ENCODE assay signal across 8 cellular contexts in genomic region chr4:140158234-140159030, GRCh38. TPM values are rescaled to one million over a fixed set of nuclear protein-coding genes. Genes with fewer than 3 reads are reported as not detected.
DNase-seq lines count a peak whose midpoint lies in the region; ATAC-seq and TF ChIP-seq lines count a peak whose summit lies in the region.

No MANE protein-coding gene starts in this region.

- H3K23ac ChIP-seq in mesenchymal stem cell (ENCODE audit: low read length in 2 of 2): no peak overlapping the region

- no peak overlapping the region for H3K4me2 ChIP-seq in GM23338
- no peak overlapping the region for H3K4me2 ChIP-seq in mesenchymal stem cell (ENCODE audit: low read length, poor library complexity, severe bottlenecking)

- no peaks in the 10 kb centered on the region for H3K79me2 ChIP-seq in GM23338 (replicated peaks; ENCODE audit: insufficient read depth)

- H2BK120ac ChIP-seq in mesenchymal stem cell (ENCODE audit: low read depth, low read length): no peak overlapping the region

- H3K9me2 ChIP-seq in GM23338 (ENCODE audit: insufficient read depth): no peaks in the 10 kb centered on the region

- H3K4me3 ChIP-seq in GM23338 (no peak overlapping the region), prostate gland (no peak overlapping the region), mesenchymal stem cell (ENCODE audit: insufficient read depth in 1 of 2, low read depth in 1 of 2, low read length in 2 of 2) (no peak overlapping the region)

- H4K20me1 ChIP-seq in GM23338 (replicated peaks; ENCODE audit: insufficient read depth): no peaks in the 10 kb centered on the region

- no peak overlapping the region for H2BK5ac ChIP-seq in mesenchymal stem cell (ENCODE audit: low read depth, low read length, poor library complexity, severe bottlenecking)

- ATAC-seq in GM23338: no peak
- ATAC-seq in HG02973 (IDR thresholded peaks at IDR 0.05; ENCODE audit: unreplicated experiment): no peak

- H3K18ac ChIP-seq in mesenchymal stem cell (ENCODE audit: low read depth in 1 of 2, low read length in 2 of 2): no peak overlapping the region

- no peak overlapping the region for H2BK12ac ChIP-seq in mesenchymal stem cell (ENCODE audit: low read length in 2 of 2)

- no peak overlapping the region for H2AK5ac ChIP-seq in mesenchymal stem cell (ENCODE audit: low read length, severe bottlenecking)

- H3K4ac ChIP-seq in mesenchymal stem cell (ENCODE audit: low read depth in 1 of 2, low read length in 2 of 2): no peak overlapping the region

- no peak overlapping the region for H4K8ac ChIP-seq in mesenchymal stem cell (ENCODE audit: low read length)

- H3K36me3 Mint-ChIP-seq in GM23338 (ENCODE audit: low read depth): no peaks in the 10 kb centered on the region; the same call in 2 of the 3 replicates
- no peaks in the 10 kb centered on the region for H3K36me3 Mint-ChIP-seq in activated T-helper 2 cell treated with anti-CD3 and anti-CD28 coated beads, Interferon-gamma antibody, Interleukin-2, Interleukin-4, amounts not matched to agents 10 μg/mL and 5 μg/mL and 100 μg/mL, durations not matched to agents 14 hours and 24 hours and 36 hours (ENCODE audit: low read depth)

- 0 out of 3 replicates have a peak, but pooled peaks cover 3% of the 10 kb centered on the region for H3K4me1 Mint-ChIP-seq in GM23338
- peaks cover 30% of the 10 kb centered on the region for H3K4me1 Mint-ChIP-seq in activated T-helper 2 cell treated with anti-CD3 and anti-CD28 coated beads, Interferon-gamma antibody, Interleukin-2, Interleukin-4, amounts not matched to agents 10 μg/mL and 5 μg/mL and 100 μg/mL, durations not matched to agents 14 hours and 24 hours and 36 hours (ENCODE audit: low read depth)

- H3K36me3 ChIP-seq in GM23338 (ENCODE audit: insufficient read depth) (no peaks in the 10 kb centered on the region), prostate gland (no peaks in the 10 kb centered on the region), mesenchymal stem cell (ENCODE audit: control insufficient read depth in 1 of 2, insufficient read depth in 2 of 2, low read depth in 1 of 2, low read length in 2 of 2) (no peaks in the 10 kb centered on the region)

- no peak for TF ChIP-seq CTCF in GM23338 (conservative IDR thresholded peaks at IDR 0.05; ENCODE audit: low read depth in 2 of 2)
- TF ChIP-seq CTCF in prostate gland (IDR thresholded peaks at IDR 0.05): no peak

- H3K14ac ChIP-seq in mesenchymal stem cell (ENCODE audit: low read length in 2 of 2): no peak overlapping the region

- no peak for DNase-seq in GM23338 (ENCODE audit: low spot score)
- peak; percentile 66 to 77 for DNase-seq in NCI-H524 (lab: John Stamatoyannopoulos, UW)
- peak; percentile 52 for DNase-seq in cerebellum (ENCODE audit: low spot score)
- peak; percentile 44 for DNase-seq in prostate gland (ENCODE audit: low spot score)
- no peak for DNase-seq in mesenchymal stem cell
- no peak for DNase-seq in activated CD8-positive, alpha-beta memory T cell treated with anti-CD3 and anti-CD28 coated beads, Interleukin-2, amount 50 U/mL, for 4 hours
- no peak for DNase-seq in activated T-helper 2 cell treated with anti-CD3 and anti-CD28 coated beads, Interferon-gamma antibody, Interleukin-2, Interleukin-4, amounts not matched to agents 10 μg/mL and 5 μg/mL and 100 μg/mL, durations not matched to agents 14 hours and 24 hours and 36 hours (ENCODE audit: low spot score)

- H3K4me3 Mint-ChIP-seq in GM23338: no peak overlapping the region
- no peak overlapping the region for H3K4me3 Mint-ChIP-seq in activated T-helper 2 cell treated with anti-CD3 and anti-CD28 coated beads, Interferon-gamma antibody, Interleukin-2, Interleukin-4, amounts not matched to agents 10 μg/mL and 5 μg/mL and 100 μg/mL, durations not matched to agents 14 hours and 24 hours and 36 hours (ENCODE audit: low read depth)

- peaks cover 10% of the 10 kb centered on the region for H3K27me3 Mint-ChIP-seq in GM23338 (ENCODE audit: insufficient read depth, low read depth, poor library complexity)
- peaks cover 17% of the 10 kb centered on the region for H3K27me3 Mint-ChIP-seq in activated T-helper 2 cell treated with anti-CD3 and anti-CD28 coated beads, Interferon-gamma antibody, Interleukin-2, Interleukin-4, amounts not matched to agents 10 μg/mL and 5 μg/mL and 100 μg/mL, durations not matched to agents 14 hours and 24 hours and 36 hours (ENCODE audit: low read depth)

- H3K27me3 ChIP-seq in GM23338 (ENCODE audit: insufficient read depth) (peaks cover 3% of the 10 kb centered on the region), prostate gland (replicated peaks; ENCODE audit: insufficient read depth) (no peaks in the 10 kb centered on the region), mesenchymal stem cell (ENCODE audit: control insufficient read depth in 1 of 2, insufficient read depth in 1 of 2, low read length in 2 of 2) (no peaks in the 10 kb centered on the region)

- WGBS in prostate gland: 11% methylated on average over 5 of the region's 5 CpGs
- WGBS in mesenchymal stem cell: 87% methylated on average over 2 of the region's 5 CpGs

- no peaks in the 10 kb centered on the region for H3K79me1 ChIP-seq in mesenchymal stem cell (replicated peaks; ENCODE audit: low read length, poor library complexity, severe bottlenecking)

- no peak overlapping the region for H3K27ac Mint-ChIP-seq in GM23338
- H3K27ac Mint-ChIP-seq in activated T-helper 2 cell treated with anti-CD3 and anti-CD28 coated beads, Interferon-gamma antibody, Interleukin-2, Interleukin-4, amounts not matched to agents 10 μg/mL and 5 μg/mL and 100 μg/mL, durations not matched to agents 14 hours and 24 hours and 36 hours: no peak overlapping the region

- H3K27ac ChIP-seq in GM23338 (ENCODE audit: low read depth) (no peak overlapping the region), prostate gland (peak overlapping the region; percentile 27 to 35), mesenchymal stem cell (ENCODE audit: low read length, poor library complexity, severe bottlenecking) (no peak overlapping the region)

- no peaks in the 10 kb centered on the region for H3K4me1 ChIP-seq in GM23338 (ENCODE audit: insufficient read depth)
- H3K4me1 ChIP-seq in prostate gland (replicated peaks): no peaks in the 10 kb centered on the region
- peaks cover 2% of the 10 kb centered on the region for H3K4me1 ChIP-seq in mesenchymal stem cell (ENCODE audit: control insufficient read depth, insufficient read depth, low read depth, low read length)

- H3K9me3 ChIP-seq in prostate gland (no peaks in the 10 kb centered on the region), mesenchymal stem cell (ENCODE audit: control insufficient read depth, low read length) (no peaks in the 10 kb centered on the region)

- H2BK15ac ChIP-seq in mesenchymal stem cell (ENCODE audit: low read depth, poor library complexity, severe bottlenecking): no peak overlapping the region

- H2AFZ ChIP-seq in GM23338 (0 out of 2 replicates have a peak overlapping the region, but pooled peaks have one; percentile 34), mesenchymal stem cell (ENCODE audit: low read depth, low read length) (no peak overlapping the region)

- H3K9me3 Mint-ChIP-seq in GM23338: no peaks in the 10 kb centered on the region; the same call in 2 of the 3 replicates
- peaks cover 16% of the 10 kb centered on the region for H3K9me3 Mint-ChIP-seq in activated T-helper 2 cell treated with anti-CD3 and anti-CD28 coated beads, Interferon-gamma antibody, Interleukin-2, Interleukin-4, amounts not matched to agents 10 μg/mL and 5 μg/mL and 100 μg/mL, durations not matched to agents 14 hours and 24 hours and 36 hours

- no peaks in the 10 kb centered on the region for H3F3A ChIP-seq in GM23338 (replicated peaks; ENCODE audit: low read depth)

- H3K9ac ChIP-seq in mesenchymal stem cell (ENCODE audit: low read length): no peak overlapping the region

- intact Hi-C loops in prostate gland (cut with DNase I): loop anchor here (10.0 kb wide), 1 partner anchor 166 kb away; no protein-coding TSS in a partner anchor
- intact Hi-C loops in activated T-helper 2 cell treated with anti-CD3 and anti-CD28 coated beads, Interferon-gamma antibody, Interleukin-2, Interleukin-4, amounts not matched to agents 10 μg/mL and 5 μg/mL and 100 μg/mL, durations not matched to agents 14 hours and 24 hours and 36 hours (cut with micrococcal nuclease): loop anchor here (10.0 kb wide), 1 partner anchor 144 kb away; no protein-coding TSS in a partner anchor

- H4K91ac ChIP-seq in mesenchymal stem cell (ENCODE audit: low read length): no peak overlapping the region

- no peak for TF ChIP-seq POLR2A in prostate gland (IDR thresholded peaks at IDR 0.05)

TF ChIP-seq in GM23338, 12 proteins besides CTCF, POLR2A, EP300 and RAD21 (continues in another document):
- TF ChIP-seq EZH2 (IDR thresholded peaks at IDR 0.05; ENCODE audit: low read depth, unreplicated experiment): no peak
- TF ChIP-seq JUNB (IDR thresholded peaks at IDR 0.05; ENCODE audit: unreplicated experiment): no peak

RNA-seq across cellular contexts. Expression of gene MAML3, which starts 4.4 kb away (rescaled TPM):
- 3.7 and 6.5 TPM in 2 replicates for total RNA-seq in GM23338 (2014; rRNA removed; shearing (Covaris generic))
- polyA plus RNA-seq in GM23338 (2016; fragmentation: Nextera tagmentation; extraction: Ambion mirVana): 1.3 and 1.7 TPM in 2 replicates
- total RNA-seq in cerebellum: 18.6 TPM
- total RNA-seq in prostate gland: 10 to 100 TPM; 15.0 to 30.6 TPM
- 2.5 TPM for polyA plus RNA-seq in mesenchymal stem cell (2013, experiment 1 of 2)
- 2.4 TPM for polyA plus RNA-seq in mesenchymal stem cell (2013, experiment 2 of 2)
- 3.0 and 3.3 TPM in 2 replicates for total RNA-seq in activated T-helper 2 cell treated with anti-CD3 and anti-CD28 coated beads, Interferon-gamma antibody, Interleukin-2, Interleukin-4, amounts not matched to agents 10 μg/mL and 5 μg/mL and 100 μg/mL, durations not matched to agents 14 hours and 24 hours and 36 hours

Comparison
In these comparisons a context has a peak if more than half of its experiments do, and no peak if none do; other contexts are left out.
1. DNase-seq: peak in NCI-H524 (2 of 2), cerebellum (single experiment) and prostate gland (single experiment); none in GM23338 (single experiment), mesenchymal stem cell (single experiment), activated CD8-positive, alpha-beta memory T cell treated with anti-CD3 and anti-CD28 coated beads, Interleukin-2, amount 50 U/mL, for 4 hours (single experiment) and activated T-helper 2 cell treated with anti-CD3 and anti-CD28 coated beads, Interferon-gamma antibody, Interleukin-2, Interleukin-4, amounts not matched to agents 10 μg/mL and 5 μg/mL and 100 μg/mL, durations not matched to agents 14 hours and 24 hours and 36 hours (single experiment).
2. H3K27ac ChIP-seq: peak in prostate gland (2 of 2); none in GM23338 (single experiment) and mesenchymal stem cell (single experiment).